9 cellular contexts compared by ENCODE assay signal in the genomic region with DNA sequence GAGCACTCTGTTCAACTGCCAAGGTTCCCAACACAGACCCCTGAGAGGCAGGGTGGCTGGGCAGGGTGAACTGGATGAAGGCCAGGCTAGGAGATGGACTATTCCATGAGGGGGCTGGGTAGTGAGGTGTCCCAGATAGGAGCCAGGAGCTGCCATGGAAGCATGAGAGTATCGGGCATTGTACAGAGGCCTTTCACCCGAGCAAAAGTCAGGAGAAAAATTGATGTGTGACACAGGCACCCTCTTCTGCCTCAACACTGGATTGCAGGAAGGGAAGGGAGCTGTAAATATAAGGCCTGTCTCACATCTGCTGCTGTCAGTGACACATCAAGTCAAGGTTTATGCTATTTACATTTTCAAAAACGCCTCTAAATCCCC.
DNase-seq lines count a peak whose midpoint lies in the region; ATAC-seq and TF ChIP-seq lines count a peak whose summit lies in the region.
"Had no signal": no experiment of that assay in that cellular context is flagged by ENCODE, and none has a peak within 500 bp of the region (broad histone marks: within the 10 kb centered on the region; RNA-seq: fewer than 3 reads in every experiment).

No MANE protein-coding gene starts in this region.

- ATAC-seq in activated naive CD8-positive, alpha-beta T cell treated with anti-CD3 and anti-CD28 coated beads, Interleukin-2, amount 50 U/mL, for 24 hours = no peak
- ATAC-seq in sciatic nerve = peak; percentile 66

- H3K27ac Mint-ChIP-seq in activated naive CD8-positive, alpha-beta T cell treated with anti-CD3 and anti-CD28 coated beads, Interleukin-2, amount 50 U/mL, for 24 hours = peak overlapping the region; percentile 53

- H3K36me3 Mint-ChIP-seq in activated naive CD8-positive, alpha-beta T cell treated with anti-CD3 and anti-CD28 coated beads, Interleukin-2, amount 50 U/mL, for 24 hours (ENCODE audit: low read depth) = peaks cover 31% of the 10 kb centered on the region

- no peaks in the 10 kb centered on the region for H3K9me3 Mint-ChIP-seq in activated naive CD8-positive, alpha-beta T cell treated with anti-CD3 and anti-CD28 coated beads, Interleukin-2, amount 50 U/mL, for 24 hours

- H2AFZ ChIP-seq in MM.1S (ENCODE audit: low read length) = no peak overlapping the region

- H3K4me1 Mint-ChIP-seq in activated naive CD8-positive, alpha-beta T cell treated with anti-CD3 and anti-CD28 coated beads, Interleukin-2, amount 50 U/mL, for 24 hours = peaks cover 18% of the 10 kb centered on the region

- H3K9ac ChIP-seq in MM.1S (ENCODE audit: low read length) = no peak overlapping the region

- H4K20me1 ChIP-seq in MM.1S (ENCODE audit: insufficient read depth, low read length) = 0 out of 2 replicates have a peak, but pooled peaks cover 4% of the 10 kb centered on the region

- H3K4me1 ChIP-seq in MM.1S (ENCODE audit: low read length) = no peaks in the 10 kb centered on the region

- H3K27me3 Mint-ChIP-seq in activated naive CD8-positive, alpha-beta T cell treated with anti-CD3 and anti-CD28 coated beads, Interleukin-2, amount 50 U/mL, for 24 hours = no peaks in the 10 kb centered on the region

- H3K27me3 ChIP-seq in MM.1S (replicated peaks; ENCODE audit: insufficient read depth, low read length) = no peaks in the 10 kb centered on the region

- no peaks in the 10 kb centered on the region for H3F3A ChIP-seq in MM.1S (ENCODE audit: insufficient read depth, low read length)

- no peak for TF ChIP-seq CTCF in MM.1S (IDR thresholded peaks at IDR 0.05; ENCODE audit: low read length)

- no peaks in the 10 kb centered on the region for H3K9me2 ChIP-seq in MM.1S (replicated peaks; ENCODE audit: insufficient read depth, low read length)

- intact Hi-C loops in head of caudate nucleus (cut with DNase I) (loop anchor here (5.0 kb wide), 1 partner anchor 71 kb away; no protein-coding TSS in a partner anchor), sciatic nerve (cut with DNase I) (loop anchor here (10.0 kb wide), 1 partner anchor 239 kb away; no protein-coding TSS in a partner anchor)

- no peaks in the 10 kb centered on the region for H3K9me3 ChIP-seq in MM.1S (replicated peaks; ENCODE audit: insufficient read depth, low read length)

- no peaks in the 10 kb centered on the region; the same call in 1 of the 2 replicates for H3K79me2 ChIP-seq in MM.1S (ENCODE audit: low read length)

- H3K4me3 Mint-ChIP-seq in activated naive CD8-positive, alpha-beta T cell treated with anti-CD3 and anti-CD28 coated beads, Interleukin-2, amount 50 U/mL, for 24 hours = no peak overlapping the region

- H3K4me3 ChIP-seq in MM.1S (ENCODE audit: low read length) = no peak overlapping the region

- peaks cover 5% of the 10 kb centered on the region; the same call in 1 of the 2 replicates for H3K36me3 ChIP-seq in MM.1S (replicated peaks; ENCODE audit: insufficient read depth, low read length)

- H3K27ac ChIP-seq in MM.1S (ENCODE audit: low read length) = no peak overlapping the region

- H3K4me2 ChIP-seq in MM.1S (ENCODE audit: low read depth, low read length) = no peak overlapping the region

- DNase-seq in GM03348 (ENCODE audit: low spot score) (peak; percentile 64), head of caudate nucleus (peak in 25 of 42 donors; percentile 15 to 66 (median 38)), sciatic nerve (ENCODE audit: low spot score) (no peak), NCI-H1930 (lab: John Stamatoyannopoulos, UW) (no peak), mucosa of gallbladder (ENCODE audit: low spot score) (no peak), MM.1S (no peak), HuH-7 (ENCODE audit: low spot score) (no peak)
- no peak for DNase-seq in activated naive CD8-positive, alpha-beta T cell treated with anti-CD3 and anti-CD28 coated beads, Interleukin-2, amount 50 U/mL, for 24 hours
- DNase-seq: foreskin melanocyte had no signal

Comparison
In these comparisons a context has a peak if more than half of its experiments do, and no peak if none do; other contexts are left out.
1. DNase-seq: peak in GM03348 (single experiment) and head of caudate nucleus (25 of 42); none in activated naive CD8-positive, alpha-beta T cell treated with anti-CD3 and anti-CD28 coated beads, Interleukin-2, amount 50 U/mL, for 24 hours (single experiment), sciatic nerve (single experiment), NCI-H1930 (0 of 2), mucosa of gallbladder (single experiment), MM.1S (single experiment) and HuH-7 (single experiment).